In genomic region chr2:25671622-25672021, GRCh38 we compare ENCODE assay signal across 1 cellular context.
TF ChIP-seq lines count a peak whose summit lies in the region.

No MANE protein-coding gene starts in this region.

TF ChIP-seq in H1, 55 proteins besides CTCF, POLR2A, EP300 and RAD21:
- TF ChIP-seq TCF12 (IDR thresholded peaks at IDR 0.05; ENCODE audit: low read depth, low read length) (no peak), MAFK (IDR thresholded peaks at IDR 0.05; ENCODE audit: low read depth, low read length) (no peak), RFX5 (IDR thresholded peaks at IDR 0.05; ENCODE audit: borderline replicate concordance, low read depth, low read length) (no peak), GABPA (IDR thresholded peaks at IDR 0.05; ENCODE audit: borderline replicate concordance, insufficient read depth, low read length) (no peak), SP2 (IDR thresholded peaks at IDR 0.05; ENCODE audit: low read length) (no peak), CREB1 (IDR thresholded peaks at IDR 0.05) (no peak), SIX5 (IDR thresholded peaks at IDR 0.05; ENCODE audit: low read depth, low read length) (no peak), KDM4A (IDR thresholded peaks at IDR 0.05; ENCODE audit: low read depth, low read length, severe bottlenecking) (no peak)
